1 cellular context compared by ENCODE assay signal in genomic region chr16:18925306-18926188, GRCh38.
A peak's percentile ranks its signal among the peaks of the same experiment; 100 is the strongest.
TF ChIP-seq lines count a peak whose summit lies in the region.
"Not testable (repeated sequence)": the region's sequence is repeated elsewhere in the genome, so short reads cannot be mapped to it uniquely, and the experiment has no call there.

No MANE protein-coding gene starts in this region.

TF ChIP-seq in HepG2, 621 proteins besides CTCF, POLR2A, EP300 and RAD21 (continued from another document and continues in another):
- TF ChIP-seq, protein P1, sequence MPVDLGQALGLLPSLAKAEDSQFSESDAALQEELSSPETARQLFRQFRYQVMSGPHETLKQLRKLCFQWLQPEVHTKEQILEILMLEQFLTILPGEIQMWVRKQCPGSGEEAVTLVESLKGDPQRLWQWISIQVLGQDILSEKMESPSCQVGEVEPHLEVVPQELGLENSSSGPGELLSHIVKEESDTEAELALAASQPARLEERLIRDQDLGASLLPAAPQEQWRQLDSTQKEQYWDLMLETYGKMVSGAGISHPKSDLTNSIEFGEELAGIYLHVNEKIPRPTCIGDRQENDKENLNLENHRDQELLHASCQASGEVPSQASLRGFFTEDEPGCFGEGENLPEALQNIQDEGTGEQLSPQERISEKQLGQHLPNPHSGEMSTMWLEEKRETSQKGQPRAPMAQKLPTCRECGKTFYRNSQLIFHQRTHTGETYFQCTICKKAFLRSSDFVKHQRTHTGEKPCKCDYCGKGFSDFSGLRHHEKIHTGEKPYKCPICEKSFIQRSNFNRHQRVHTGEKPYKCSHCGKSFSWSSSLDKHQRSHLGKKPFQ (CRISPR knock-in tag; IDR thresholded peaks at IDR 0.05; ENCODE audit: insufficient replicate concordance), result peak; percentile 27
- TF ChIP-seq ZNF550 (CRISPR knock-in tag; IDR thresholded peaks at IDR 0.05; ENCODE audit: borderline replicate concordance) (0 out of 2 replicates have a peak, but pooled peaks have one; percentile 61), ZBTB1 (CRISPR knock-in tag; IDR thresholded peaks at IDR 0.05; ENCODE audit: borderline replicate concordance) (peak; percentile 79; the same call in 1 of the 2 replicates), MED13 (CRISPR knock-in tag; IDR thresholded peaks at IDR 0.05) (0 out of 2 replicates have a peak, but pooled peaks have one; percentile 39), ZNF619 (CRISPR knock-in tag; IDR thresholded peaks at IDR 0.05) (peak; percentile 5; the same call in 1 of the 2 replicates), ZNF83 (CRISPR knock-in tag; IDR thresholded peaks at IDR 0.05; ENCODE audit: borderline replicate concordance) (0 out of 2 replicates have a peak, but pooled peaks have one; percentile 37), ZNF333 (CRISPR knock-in tag; IDR thresholded peaks at IDR 0.05; ENCODE audit: borderline replicate concordance) (0 out of 2 replicates have a peak, but pooled peaks have one; percentile 15), KDM5B (CRISPR knock-in tag; IDR thresholded peaks at IDR 0.05; ENCODE audit: borderline replicate concordance) (peak; percentile 3; the same call in 1 of the 2 replicates), GATAD2A (CRISPR knock-in tag; IDR thresholded peaks at IDR 0.05) (0 out of 2 replicates have a peak, but pooled peaks have one; percentile 13), TGIF2 (CRISPR knock-in tag; IDR thresholded peaks at IDR 0.05) (0 out of 2 replicates have a peak, but pooled peaks have one; percentile 35), PHF8 (CRISPR knock-in tag; IDR thresholded peaks at IDR 0.05) (peak; percentile 61), ZNF484 (CRISPR knock-in tag; IDR thresholded peaks at IDR 0.05; ENCODE audit: borderline replicate concordance, low read depth) (0 out of 2 replicates have a peak, but pooled peaks have one; percentile 63), KAT7 (CRISPR knock-in tag; IDR thresholded peaks at IDR 0.05; ENCODE audit: borderline replicate concordance) (peak; percentile 24; the same call in 1 of the 2 replicates), ZNF512B (CRISPR knock-in tag; IDR thresholded peaks at IDR 0.05; ENCODE audit: borderline replicate concordance) (0 out of 2 replicates have a peak, but pooled peaks have one; percentile 68), HNF1B (CRISPR knock-in tag; IDR thresholded peaks at IDR 0.05) (0 out of 2 replicates have a peak, but pooled peaks have one; percentile 13), ZNF225 (CRISPR knock-in tag; IDR thresholded peaks at IDR 0.05) (peak; percentile 18; the same call in 1 of the 2 replicates), NRL (CRISPR knock-in tag; IDR thresholded peaks at IDR 0.05; ENCODE audit: borderline replicate concordance) (0 out of 2 replicates have a peak, but pooled peaks have one; percentile 29), ATF7 (CRISPR knock-in tag; IDR thresholded peaks at IDR 0.05) (0 out of 2 replicates have a peak, but pooled peaks have one; percentile 13), MYNN (CRISPR knock-in tag; IDR thresholded peaks at IDR 0.05; ENCODE audit: low read depth) (0 out of 2 replicates have a peak, but pooled peaks have one; percentile 21), ZNF30 (CRISPR knock-in tag; IDR thresholded peaks at IDR 0.05) (0 out of 2 replicates have a peak, but pooled peaks have one; percentile 81), MAZ (IDR thresholded peaks at IDR 0.05; ENCODE audit: borderline replicate concordance, low read depth, low read length) (peak; percentile 29; the same call in 1 of the 2 replicates), ZFX (CRISPR knock-in tag; IDR thresholded peaks at IDR 0.05; ENCODE audit: low read depth) (peak; percentile 92), NR2F1 (CRISPR knock-in tag; IDR thresholded peaks at IDR 0.05) (0 out of 4 replicates have a peak, but pooled peaks of 1 of the 2 experiments have one; percentile 15), NR2F6 (CRISPR knock-in tag; IDR thresholded peaks at IDR 0.05) (peak; percentile 57; the same call in 1 of the 2 replicates), ZNF563 (CRISPR knock-in tag; IDR thresholded peaks at IDR 0.05) (0 out of 2 replicates have a peak, but pooled peaks have one; percentile 83), KDM5A (IDR thresholded peaks at IDR 0.05; ENCODE audit: borderline replicate concordance, low read length) (0 out of 2 replicates have a peak, but pooled peaks have one; percentile 21), UBTF (CRISPR knock-in tag; IDR thresholded peaks at IDR 0.05) (peak; percentile 90; the same call in 1 of the 2 replicates), ZNF430 (CRISPR knock-in tag; IDR thresholded peaks at IDR 0.05) (peak; percentile 43; the same call in 1 of the 2 replicates), ARNT2 (CRISPR knock-in tag; IDR thresholded peaks at IDR 0.05; ENCODE audit: low read depth) (peak; percentile 15; the same call in 1 of the 2 replicates), RXRA (CRISPR knock-in tag; IDR thresholded peaks at IDR 0.05) (0 out of 2 replicates have a peak, but pooled peaks have one; percentile 1), TCF12 (CRISPR knock-in tag; IDR thresholded peaks at IDR 0.05) (peak; percentile 20; the same call in 1 of the 2 replicates), SIN3A (IDR thresholded peaks at IDR 0.05; ENCODE audit: borderline replicate concordance, low read depth, low read length) (peak; percentile 47; the same call in 1 of the 2 replicates), ARHGAP35 (CRISPR knock-in tag; IDR thresholded peaks at IDR 0.05; ENCODE audit: borderline replicate concordance) (0 out of 2 replicates have a peak, but pooled peaks have one; percentile 74), ZNF772 (CRISPR knock-in tag; IDR thresholded peaks at IDR 0.05) (0 out of 2 replicates have a peak, but pooled peaks have one; percentile 16), ZNF879 (CRISPR knock-in tag; IDR thresholded peaks at IDR 0.05) (peak; percentile 23; the same call in 1 of the 2 replicates), HOXA9 (CRISPR knock-in tag; IDR thresholded peaks at IDR 0.05; ENCODE audit: borderline replicate concordance) (peak; percentile 15; the same call in 1 of the 2 replicates)
- TF ChIP-seq, protein P2, sequence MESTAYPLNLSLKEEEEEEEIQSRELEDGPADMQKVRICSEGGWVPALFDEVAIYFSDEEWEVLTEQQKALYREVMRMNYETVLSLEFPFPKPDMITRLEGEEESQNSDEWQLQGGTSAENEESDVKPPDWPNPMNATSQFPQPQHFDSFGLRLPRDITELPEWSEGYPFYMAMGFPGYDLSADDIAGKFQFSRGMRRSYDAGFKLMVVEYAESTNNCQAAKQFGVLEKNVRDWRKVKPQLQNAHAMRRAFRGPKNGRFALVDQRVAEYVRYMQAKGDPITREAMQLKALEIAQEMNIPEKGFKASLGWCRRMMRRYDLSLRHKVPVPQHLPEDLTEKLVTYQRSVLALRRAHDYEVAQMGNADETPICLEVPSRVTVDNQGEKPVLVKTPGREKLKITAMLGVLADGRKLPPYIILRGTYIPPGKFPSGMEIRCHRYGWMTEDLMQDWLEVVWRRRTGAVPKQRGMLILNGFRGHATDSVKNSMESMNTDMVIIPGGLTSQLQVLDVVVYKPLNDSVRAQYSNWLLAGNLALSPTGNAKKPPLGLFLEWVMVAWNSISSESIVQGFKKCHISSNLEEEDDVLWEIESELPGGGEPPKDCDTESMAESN (CRISPR knock-in tag; conservative IDR thresholded peaks at IDR 0.05), result peak; percentile 49; the same call in 1 of the 2 replicates
- TF ChIP-seq, protein P3, sequence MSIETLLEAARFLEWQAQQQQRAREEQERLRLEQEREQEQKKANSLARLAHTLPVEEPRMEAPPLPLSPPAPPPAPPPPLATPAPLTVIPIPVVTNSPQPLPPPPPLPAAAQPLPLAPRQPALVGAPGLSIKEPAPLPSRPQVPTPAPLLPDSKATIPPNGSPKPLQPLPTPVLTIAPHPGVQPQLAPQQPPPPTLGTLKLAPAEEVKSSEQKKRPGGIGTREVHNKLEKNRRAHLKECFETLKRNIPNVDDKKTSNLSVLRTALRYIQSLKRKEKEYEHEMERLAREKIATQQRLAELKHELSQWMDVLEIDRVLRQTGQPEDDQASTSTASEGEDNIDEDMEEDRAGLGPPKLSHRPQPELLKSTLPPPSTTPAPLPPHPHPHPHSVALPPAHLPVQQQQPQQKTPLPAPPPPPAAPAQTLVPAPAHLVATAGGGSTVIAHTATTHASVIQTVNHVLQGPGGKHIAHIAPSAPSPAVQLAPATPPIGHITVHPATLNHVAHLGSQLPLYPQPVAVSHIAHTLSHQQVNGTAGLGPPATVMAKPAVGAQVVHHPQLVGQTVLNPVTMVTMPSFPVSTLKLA (IDR thresholded peaks at IDR 0.05), result peak; percentile 96
- TF ChIP-seq, protein P4, sequence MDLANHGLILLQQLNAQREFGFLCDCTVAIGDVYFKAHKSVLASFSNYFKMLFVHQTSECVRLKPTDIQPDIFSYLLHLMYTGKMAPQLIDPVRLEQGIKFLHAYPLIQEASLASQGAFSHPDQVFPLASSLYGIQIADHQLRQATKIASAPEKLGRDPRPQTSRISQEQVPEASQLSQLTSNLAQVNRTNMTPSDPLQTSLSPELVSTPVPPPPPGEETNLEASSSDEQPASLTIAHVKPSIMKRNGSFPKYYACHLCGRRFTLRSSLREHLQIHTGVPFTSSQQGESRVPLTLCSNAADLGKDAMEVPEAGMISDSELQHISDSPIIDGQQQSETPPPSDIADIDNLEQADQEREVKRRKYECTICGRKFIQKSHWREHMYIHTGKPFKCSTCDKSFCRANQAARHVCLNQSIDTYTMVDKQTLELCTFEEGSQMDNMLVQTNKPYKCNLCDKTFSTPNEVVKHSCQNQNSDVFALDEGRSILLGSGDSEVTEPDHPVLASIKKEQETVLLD (CRISPR knock-in tag; IDR thresholded peaks at IDR 0.05; ENCODE audit: low read depth), result 0 out of 2 replicates have a peak, but pooled peaks have one; percentile 35
- not testable (repeated sequence) for TF ChIP-seq ATF7 (IDR thresholded peaks at IDR 0.05); MAZ (CRISPR knock-in tag; IDR thresholded peaks at IDR 0.05; ENCODE audit: low read depth); NR2F6 (IDR thresholded peaks at IDR 0.05); TCF12 (IDR thresholded peaks at IDR 0.05)
- TF ChIP-seq, protein P5, sequence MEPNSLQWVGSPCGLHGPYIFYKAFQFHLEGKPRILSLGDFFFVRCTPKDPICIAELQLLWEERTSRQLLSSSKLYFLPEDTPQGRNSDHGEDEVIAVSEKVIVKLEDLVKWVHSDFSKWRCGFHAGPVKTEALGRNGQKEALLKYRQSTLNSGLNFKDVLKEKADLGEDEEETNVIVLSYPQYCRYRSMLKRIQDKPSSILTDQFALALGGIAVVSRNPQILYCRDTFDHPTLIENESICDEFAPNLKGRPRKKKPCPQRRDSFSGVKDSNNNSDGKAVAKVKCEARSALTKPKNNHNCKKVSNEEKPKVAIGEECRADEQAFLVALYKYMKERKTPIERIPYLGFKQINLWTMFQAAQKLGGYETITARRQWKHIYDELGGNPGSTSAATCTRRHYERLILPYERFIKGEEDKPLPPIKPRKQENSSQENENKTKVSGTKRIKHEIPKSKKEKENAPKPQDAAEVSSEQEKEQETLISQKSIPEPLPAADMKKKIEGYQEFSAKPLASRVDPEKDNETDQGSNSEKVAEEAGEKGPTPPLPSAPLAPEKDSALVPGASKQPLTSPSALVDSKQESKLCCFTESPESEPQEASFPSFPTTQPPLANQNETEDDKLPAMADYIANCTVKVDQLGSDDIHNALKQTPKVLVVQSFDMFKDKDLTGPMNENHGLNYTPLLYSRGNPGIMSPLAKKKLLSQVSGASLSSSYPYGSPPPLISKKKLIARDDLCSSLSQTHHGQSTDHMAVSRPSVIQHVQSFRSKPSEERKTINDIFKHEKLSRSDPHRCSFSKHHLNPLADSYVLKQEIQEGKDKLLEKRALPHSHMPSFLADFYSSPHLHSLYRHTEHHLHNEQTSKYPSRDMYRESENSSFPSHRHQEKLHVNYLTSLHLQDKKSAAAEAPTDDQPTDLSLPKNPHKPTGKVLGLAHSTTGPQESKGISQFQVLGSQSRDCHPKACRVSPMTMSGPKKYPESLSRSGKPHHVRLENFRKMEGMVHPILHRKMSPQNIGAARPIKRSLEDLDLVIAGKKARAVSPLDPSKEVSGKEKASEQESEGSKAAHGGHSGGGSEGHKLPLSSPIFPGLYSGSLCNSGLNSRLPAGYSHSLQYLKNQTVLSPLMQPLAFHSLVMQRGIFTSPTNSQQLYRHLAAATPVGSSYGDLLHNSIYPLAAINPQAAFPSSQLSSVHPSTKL (CRISPR knock-in tag; IDR thresholded peaks at IDR 0.05), result peak; percentile 15; the same call in 1 of the 2 replicates
